Comparison of ENCODE assay signal across 8 cellular contexts in genomic region chr16:17145029-17145428, GRCh38.
"Had no signal": no experiment of that assay in that cellular context is flagged by ENCODE, and none has a peak within 500 bp of the region (broad histone marks: within the 10 kb centered on the region; RNA-seq: fewer than 3 reads in every experiment).

No MANE protein-coding gene starts in this region.

- FAIRE-seq: G401.6, GM12878, GM12891, GM12892, GM18507, GM19239 had no signal

- DNase-seq: GDM1, GF-D8 had no signal

- H3K4me3 ChIP-seq: GM12878 had no signal

- ATAC-seq: GM12878 had no signal
